ENCODE assay signal across 9 cellular contexts in the genomic region with DNA sequence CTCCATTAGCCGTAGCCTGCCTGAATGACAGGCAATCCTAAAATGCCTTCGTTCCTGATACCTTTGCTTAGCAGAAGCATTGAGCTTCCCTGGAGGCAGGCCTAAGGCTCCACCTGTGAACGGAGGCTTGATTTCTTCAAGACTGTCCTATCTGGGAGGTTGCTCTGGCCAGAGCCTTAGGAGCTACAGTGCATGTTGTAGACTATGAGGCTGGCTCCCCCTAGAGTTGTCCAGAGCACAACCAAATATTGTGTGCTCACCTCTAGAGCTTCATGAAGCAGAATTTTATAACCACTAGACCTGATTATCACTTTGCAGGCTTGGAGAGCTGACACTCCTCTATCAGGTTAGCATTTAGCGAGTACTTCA.
A peak's percentile ranks its signal among the peaks of the same experiment; 100 is the strongest.
DNase-seq lines count a peak whose midpoint lies in the region; ATAC-seq and TF ChIP-seq lines count a peak whose summit lies in the region.
"Had no signal": no experiment of that assay in that cellular context is flagged by ENCODE, and none has a peak within 500 bp of the region (broad histone marks: within the 10 kb centered on the region; RNA-seq: fewer than 3 reads in every experiment).

No MANE protein-coding gene starts in this region.

- H4K20me1 ChIP-seq in SK-N-SH (ENCODE audit: insufficient read depth) (no peaks in the 10 kb centered on the region), mammary epithelial cell (ENCODE audit: insufficient read depth, low read length) (no peaks in the 10 kb centered on the region), PC-3 (ENCODE audit: low read length) (no peaks in the 10 kb centered on the region)

- no peak overlapping the region for H3K4me3 ChIP-seq in SK-N-SH (ENCODE audit: low read depth in 2 of 2, low read length in 1 of 2)
- no peak overlapping the region for H3K4me3 ChIP-seq in mammary epithelial cell (replicated peaks in 1 of 3; ENCODE audit: insufficient read depth in 1 of 3, low read depth in 2 of 3, low read length in 3 of 3)
- H3K4me3 ChIP-seq in left lung: no peak overlapping the region
- H3K4me3 ChIP-seq in PC-3 (ENCODE audit: low read length): no peak overlapping the region

- no peaks in the 10 kb centered on the region for H3K9me3 ChIP-seq in SK-N-SH
- no peaks in the 10 kb centered on the region for H3K9me3 ChIP-seq in mammary epithelial cell (replicated peaks; ENCODE audit: insufficient read depth, low read length)
- no peaks in the 10 kb centered on the region for H3K9me3 ChIP-seq in left lung
- no peaks in the 10 kb centered on the region for H3K9me3 ChIP-seq in PC-3 (ENCODE audit: low read length)

- CTCF ChIA-PET in SK-N-SH (lab: Yijun Ruan, JAX) (interaction anchor here (0.6 to 1.1 kb wide), 9 partner anchors 13 to 1359 kb away, joined by 3 to 4 read pairs (median 3); no protein-coding TSS in a partner anchor), mammary epithelial cell (lab: Charles Lee; ENCODE audit: low non-redundant PET) (no interaction called here), PC-3 (lab: Charles Lee) (no interaction called here)

- H2AFZ ChIP-seq in SK-N-SH (ENCODE audit: low read depth) (no peak overlapping the region), mammary epithelial cell (ENCODE audit: low read depth, low read length) (no peak overlapping the region), PC-3 (ENCODE audit: low read length) (no peak overlapping the region)

- no peaks in the 10 kb centered on the region for H3K36me3 ChIP-seq in SK-N-SH (replicated peaks in 1 of 2; ENCODE audit: control insufficient read depth in 1 of 2, insufficient read depth in 2 of 2, low read length in 1 of 2)
- H3K36me3 ChIP-seq in mammary epithelial cell (ENCODE audit: insufficient read depth, low read length): no peaks in the 10 kb centered on the region
- no peaks in the 10 kb centered on the region for H3K36me3 ChIP-seq in left lung
- H3K36me3 ChIP-seq in PC-3 (ENCODE audit: low read depth, low read length): no peaks in the 10 kb centered on the region

- no peak overlapping the region for H3K4me3 Mint-ChIP-seq in HFFc6

- BruUV-seq in mammary epithelial cell (replicated peaks; lab: Mats Ljungman, UMichigan) (no TSS peak), PC-3 (replicated peaks; lab: Mats Ljungman, UMichigan) (no TSS peak)

- H3K4me2 ChIP-seq in SK-N-SH: no peak overlapping the region
- H3K4me2 ChIP-seq in mammary epithelial cell (ENCODE audit: insufficient read depth, low read depth, low read length): no peak overlapping the region
- no peak overlapping the region for H3K4me2 ChIP-seq in PC-3 (ENCODE audit: low read length)

- no peak for TF ChIP-seq EP300 in SK-N-SH (IDR thresholded peaks at IDR 0.05; ENCODE audit: borderline replicate concordance in 1 of 2, low read depth in 1 of 2, low read length in 1 of 2)

- no peaks in the 10 kb centered on the region; the same call in 1 of the 2 replicates for H3K27me3 Mint-ChIP-seq in HFFc6 (ENCODE audit: insufficient read depth)

- dilution Hi-C loops in mammary epithelial cell (cut with HindIII; ENCODE audit: low sequenced_read_pairs): loop anchor here (5.0 kb wide), 1 partner anchor 44 kb away; no protein-coding TSS in a partner anchor

- TF ChIP-seq RAD21 in SK-N-SH (IDR thresholded peaks at IDR 0.05; ENCODE audit: low read length): peak; percentile 74

- H3K4me1 ChIP-seq in SK-N-SH (ENCODE audit: control insufficient read depth in 1 of 2, insufficient read depth in 2 of 2, low read depth in 1 of 2, low read length in 1 of 2) (no peaks in the 10 kb centered on the region), mammary epithelial cell (ENCODE audit: insufficient read depth, low read length) (no peaks in the 10 kb centered on the region), left lung (peaks cover 0 to 13% of the 10 kb centered on the region in 2 donors), PC-3 (ENCODE audit: insufficient read depth, low read length) (no peaks in the 10 kb centered on the region)

- H3K27ac ChIP-seq in SK-N-SH (ENCODE audit: low read depth in 2 of 2, low read length in 1 of 2): no peak overlapping the region
- H3K27ac ChIP-seq in mammary epithelial cell (ENCODE audit: insufficient read depth, low read depth, low read length): no peak overlapping the region
- peak overlapping the region in 1 of 2 donors; percentile 66 for H3K27ac ChIP-seq in left lung
- no peak overlapping the region for H3K27ac ChIP-seq in PC-3 (ENCODE audit: low read length)

- intact Hi-C loops in mammary epithelial cell (cut with micrococcal nuclease): loop anchor here (1.0 kb wide), 1 partner anchor 205 kb away; no protein-coding TSS in a partner anchor
- intact Hi-C loops in left lung (cut with DNase I): no loop called here
- intact Hi-C loops in PC-3 (cut with micrococcal nuclease): no loop called here

- H3K9ac ChIP-seq in SK-N-SH: no peak overlapping the region
- no peak overlapping the region for H3K9ac ChIP-seq in mammary epithelial cell (ENCODE audit: insufficient read depth, low read length)
- no peak overlapping the region for H3K9ac ChIP-seq in PC-3 (ENCODE audit: low read length)

- H3K9me3 Mint-ChIP-seq in HFFc6: peaks cover 53% of the 10 kb centered on the region

- H3K27me3 ChIP-seq in SK-N-SH (ENCODE audit: insufficient read depth) (no peaks in the 10 kb centered on the region), mammary epithelial cell (ENCODE audit: insufficient read depth, low read length) (no peaks in the 10 kb centered on the region), left lung (no peaks in the 10 kb centered on the region), PC-3 (ENCODE audit: low read length) (no peaks in the 10 kb centered on the region)

- H3K9me2 ChIP-seq in SK-N-SH: no peaks in the 10 kb centered on the region
- H3K9me2 ChIP-seq in PC-3 (replicated peaks; ENCODE audit: low read length): no peaks in the 10 kb centered on the region

- 54% methylated on average over 3 of the region's 4 CpGs for WGBS in SK-N-SH (ENCODE audit: low lambda C conversion rate)
- WGBS in mammary epithelial cell (ENCODE audit: low coverage, missing lambda C conversion rate): 87% methylated on average over 4 of the region's 4 CpGs

- H3K4me1 Mint-ChIP-seq in HFFc6 (ENCODE audit: low read depth): no peaks in the 10 kb centered on the region

- no peaks in the 10 kb centered on the region for H3K36me3 Mint-ChIP-seq in HFFc6 (ENCODE audit: low read depth)

- H3F3A ChIP-seq in SK-N-SH (replicated peaks; ENCODE audit: insufficient read depth): no peaks in the 10 kb centered on the region
- no peaks in the 10 kb centered on the region for H3F3A ChIP-seq in PC-3 (ENCODE audit: low read length, unreplicated experiment)

- POLR2A ChIA-PET in SK-N-SH (lab: Yijun Ruan, JAX): no interaction called here
- POLR2A ChIA-PET in PC-3 (lab: Charles Lee; ENCODE audit: unreplicated experiment): no interaction called here

- no peak for ATAC-seq in SK-N-SH treated with all-trans-retinoic acid at 6 μM for 48 hours
- peak; percentile 51 for ATAC-seq in left lung
- no peak for ATAC-seq in PC-3

- DNase-seq in SK-N-SH (peak; percentile 47), mammary epithelial cell (no peak), left lung (no peak), PC-3 (no peak), HFFc6 (no peak), NK-92 (lab: John Stamatoyannopoulos, UW; ENCODE audit: unreplicated experiment) (no peak), anterior cingulate cortex (lab: John Stamatoyannopoulos, UW) (no peak)
- DNase-seq: amniotic stem cell had no signal

- in situ Hi-C loops in mammary epithelial cell (cut with MboI; ENCODE audit: low sequenced_read_pairs in 2 of 2): no loop called here

- TF ChIP-seq CTCF in SK-N-SH (IDR thresholded peaks at IDR 0.05) (no peak), mammary epithelial cell (conservative IDR thresholded peaks at IDR 0.05 in 1 of 2, IDR thresholded peaks at IDR 0.05 in 1 of 2; ENCODE audit: extremely low read depth in 1 of 2, insufficient read depth in 1 of 2, low read depth in 1 of 2, low read length in 2 of 2) (peak; percentile 13 to 39), left lung (IDR thresholded peaks at IDR 0.05) (no peak), PC-3 (conservative IDR thresholded peaks at IDR 0.05; ENCODE audit: low read depth, low read length) (no peak), HFFc6 (IDR thresholded peaks at IDR 0.05) (no peak)

- H3K79me2 ChIP-seq in SK-N-SH (ENCODE audit: insufficient read depth) (no peaks in the 10 kb centered on the region), mammary epithelial cell (ENCODE audit: insufficient read depth, low read length) (no peaks in the 10 kb centered on the region), PC-3 (ENCODE audit: low read length) (no peaks in the 10 kb centered on the region)

- H3K27ac Mint-ChIP-seq in HFFc6: no peak overlapping the region

TF ChIP-seq in SK-N-SH treated with all-trans-retinoic acid at 6 μM for 48 hours, 23 proteins besides CTCF, POLR2A, EP300 and RAD21 (continues in another document):
- no peak for TF ChIP-seq ARNTL (CRISPR knock-in tag; IDR thresholded peaks at IDR 0.05; ENCODE audit: borderline replicate concordance, low read depth)
- TF ChIP-seq, protein P1, sequence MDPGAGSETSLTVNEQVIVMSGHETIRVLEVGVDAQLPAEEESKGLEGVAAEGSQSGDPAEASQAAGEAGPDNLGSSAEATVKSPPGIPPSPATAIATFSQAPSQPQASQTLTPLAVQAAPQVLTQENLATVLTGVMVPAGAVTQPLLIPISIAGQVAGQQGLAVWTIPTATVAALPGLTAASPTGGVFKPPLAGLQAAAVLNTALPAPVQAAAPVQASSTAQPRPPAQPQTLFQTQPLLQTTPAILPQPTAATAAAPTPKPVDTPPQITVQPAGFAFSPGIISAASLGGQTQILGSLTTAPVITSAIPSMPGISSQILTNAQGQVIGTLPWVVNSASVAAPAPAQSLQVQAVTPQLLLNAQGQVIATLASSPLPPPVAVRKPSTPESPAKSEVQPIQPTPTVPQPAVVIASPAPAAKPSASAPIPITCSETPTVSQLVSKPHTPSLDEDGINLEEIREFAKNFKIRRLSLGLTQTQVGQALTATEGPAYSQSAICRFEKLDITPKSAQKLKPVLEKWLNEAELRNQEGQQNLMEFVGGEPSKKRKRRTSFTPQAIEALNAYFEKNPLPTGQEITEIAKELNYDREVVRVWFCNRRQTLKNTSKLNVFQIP (CRISPR knock-in tag; IDR thresholded peaks at IDR 0.05; ENCODE audit: borderline replicate concordance, low read depth): no peak
- no peak for TF ChIP-seq GLIS3 (CRISPR knock-in tag; IDR thresholded peaks at IDR 0.05)
- TF ChIP-seq ZFP30 (CRISPR knock-in tag; IDR thresholded peaks at IDR 0.05): no peak
- TF ChIP-seq TOX (CRISPR knock-in tag; IDR thresholded peaks at IDR 0.05; ENCODE audit: borderline replicate concordance): no peak

Comparison
In these comparisons a context has a peak if more than half of its experiments do, and no peak if none do; other contexts are left out.
1. CTCF ChIP-seq: peak in mammary epithelial cell (2 of 2); none in SK-N-SH (single experiment), left lung (0 of 2), PC-3 (single experiment) and HFFc6 (single experiment).